In genomic region chr17:38232790-38233189, GRCh38 we compare ENCODE assay signal across 15 cellular contexts. TPM values are rescaled to one million over a fixed set of nuclear protein-coding genes. Genes with fewer than 3 reads are reported as not detected.
DNase-seq lines count a peak whose midpoint lies in the region; ATAC-seq, FAIRE-seq and TF ChIP-seq lines count a peak whose summit lies in the region.
"Not testable (repeated sequence)": the region's sequence is repeated elsewhere in the genome, so short reads cannot be mapped to it uniquely, and the experiment has no call there.
"Had no signal": no experiment of that assay in that cellular context is flagged by ENCODE, and none has a peak within 500 bp of the region (broad histone marks: within the 10 kb centered on the region; RNA-seq: fewer than 3 reads in every experiment).

No MANE protein-coding gene starts in this region.

- H3K4me3 ChIP-seq in A549; PC-3 (ENCODE audit: low read length); left lung: not testable (repeated sequence)

- not testable (repeated sequence) for H3K27me3 ChIP-seq in PC-3 (ENCODE audit: low read length); foreskin keratinocyte; left lung

- POLR2A ChIA-PET in A549 (lab: Yijun Ruan, JAX); PC-3 (lab: Charles Lee; ENCODE audit: unreplicated experiment): not testable (repeated sequence)

- H3F3A ChIP-seq in PC-3 (ENCODE audit: low read length, unreplicated experiment) = not testable (repeated sequence)

- FAIRE-seq in A549 (lab: Jason Lieb, UNC) = not testable (repeated sequence)

- H3K4me2 ChIP-seq in A549; PC-3 (ENCODE audit: low read length): not testable (repeated sequence)

- not testable (repeated sequence) for H3K9me3 ChIP-seq in A549; PC-3 (ENCODE audit: low read length); left lung

- no CpG with 5 or more reads among the region's 1 CpG for WGBS in A549 (ENCODE audit: missing lambda C conversion rate)

- not testable (repeated sequence) for H3K9me2 ChIP-seq in PC-3 (replicated peaks; ENCODE audit: low read length)

- intact Hi-C loops in PC-3 (cut with micrococcal nuclease); Right ventricle myocardium superior (cut with DNase I); left lung (cut with DNase I): not testable (repeated sequence)

- not testable (repeated sequence) for H4K20me1 ChIP-seq in PC-3 (ENCODE audit: low read length)

- not testable (repeated sequence) for TF ChIP-seq POLR2A in A549 (IDR thresholded peaks at IDR 0.05; ENCODE audit: low read length)

- H3K4me1 Mint-ChIP-seq in activated naive CD8-positive, alpha-beta T cell treated with anti-CD3 and anti-CD28 coated beads, Interleukin-2, amount 50 U/mL, for 24 hours; stimulated activated effector memory CD8-positive, alpha-beta T cell treated with anti-CD3 and anti-CD28 coated beads, Interleukin-12 subunit alpha, Interleukin-12 subunit beta, amount 100 ng/mL, for 72 hours: not testable (repeated sequence)

- H3K27ac Mint-ChIP-seq in activated naive CD8-positive, alpha-beta T cell treated with anti-CD3 and anti-CD28 coated beads, Interleukin-2, amount 50 U/mL, for 24 hours; stimulated activated effector memory CD8-positive, alpha-beta T cell treated with anti-CD3 and anti-CD28 coated beads, Interleukin-12 subunit alpha, Interleukin-12 subunit beta, amount 100 ng/mL, for 72 hours: not testable (repeated sequence)

- not testable (repeated sequence) for H3K4me1 ChIP-seq in A549; PC-3 (ENCODE audit: insufficient read depth, low read length); foreskin keratinocyte; left lung

- not testable (repeated sequence) for H3K9me3 Mint-ChIP-seq in activated naive CD8-positive, alpha-beta T cell treated with anti-CD3 and anti-CD28 coated beads, Interleukin-2, amount 50 U/mL, for 24 hours; stimulated activated effector memory CD8-positive, alpha-beta T cell treated with anti-CD3 and anti-CD28 coated beads, Interleukin-12 subunit alpha, Interleukin-12 subunit beta, amount 100 ng/mL, for 72 hours

- H2AFZ ChIP-seq in PC-3 (ENCODE audit: low read length) = not testable (repeated sequence)

- H3K4me3 Mint-ChIP-seq in activated naive CD8-positive, alpha-beta T cell treated with anti-CD3 and anti-CD28 coated beads, Interleukin-2, amount 50 U/mL, for 24 hours; stimulated activated effector memory CD8-positive, alpha-beta T cell treated with anti-CD3 and anti-CD28 coated beads, Interleukin-12 subunit alpha, Interleukin-12 subunit beta, amount 100 ng/mL, for 72 hours: not testable (repeated sequence)

- H3K27ac ChIP-seq in A549; PC-3 (ENCODE audit: low read length); foreskin keratinocyte; left lung: not testable (repeated sequence)

- not testable (repeated sequence) for H3K9ac ChIP-seq in PC-3 (ENCODE audit: low read length)

- ATAC-seq in A549 (peak; percentile 99 to 100), PC-3 (peak; percentile 97), SK-N-SH treated with all-trans-retinoic acid at 6 μM for 48 hours (peak; percentile 97), foreskin keratinocyte (peak; percentile 98), Right ventricle myocardium superior (ENCODE audit: poor library complexity) (peak; percentile 54), left lung (peak; percentile 63)
- peak; percentile 68 for ATAC-seq in activated naive CD8-positive, alpha-beta T cell treated with anti-CD3 and anti-CD28 coated beads, Interleukin-2, amount 50 U/mL, for 24 hours
- peak; percentile 34 for ATAC-seq in stimulated activated effector memory CD8-positive, alpha-beta T cell treated with anti-CD3 and anti-CD28 coated beads, Interleukin-12 subunit alpha, Interleukin-12 subunit beta, amount 100 ng/mL, for 72 hours

- TF ChIP-seq CTCF in A549 (IDR thresholded peaks at IDR 0.05); PC-3 (conservative IDR thresholded peaks at IDR 0.05; ENCODE audit: low read depth, low read length); foreskin keratinocyte (conservative IDR thresholded peaks at IDR 0.05); left lung (IDR thresholded peaks at IDR 0.05): not testable (repeated sequence)

- TF ChIP-seq EP300 in A549 (IDR thresholded peaks at IDR 0.05) = not testable (repeated sequence)

- not testable (repeated sequence) for BruUV-seq in PC-3 (replicated peaks; lab: Mats Ljungman, UMichigan)

- H3K36me3 Mint-ChIP-seq in activated naive CD8-positive, alpha-beta T cell treated with anti-CD3 and anti-CD28 coated beads, Interleukin-2, amount 50 U/mL, for 24 hours (ENCODE audit: low read depth); stimulated activated effector memory CD8-positive, alpha-beta T cell treated with anti-CD3 and anti-CD28 coated beads, Interleukin-12 subunit alpha, Interleukin-12 subunit beta, amount 100 ng/mL, for 72 hours: not testable (repeated sequence)

- H3K79me2 ChIP-seq in PC-3 (ENCODE audit: low read length) = not testable (repeated sequence)

- not testable (repeated sequence) for H3K36me3 ChIP-seq in PC-3 (ENCODE audit: low read depth, low read length); left lung

- not testable (repeated sequence) for DNase-seq in A549 (ENCODE audit: low read depth in 1 of 2, low spot score in 1 of 2); PC-3; activated naive CD8-positive, alpha-beta T cell treated with anti-CD3 and anti-CD28 coated beads, Interleukin-2, amount 50 U/mL, for 24 hours; foreskin keratinocyte; Right ventricle myocardium superior; left lung; stimulated activated effector memory CD8-positive, alpha-beta T cell treated with anti-CD3 and anti-CD28 coated beads, Interleukin-12 subunit alpha, Interleukin-12 subunit beta, amount 100 ng/mL, for 72 hours (ENCODE audit: low spot score in 2 of 2)

- CTCF ChIA-PET in A549 (lab: Yijun Ruan, JAX); PC-3 (lab: Charles Lee): not testable (repeated sequence)

- not testable (repeated sequence) for TF ChIP-seq RAD21 in A549 (conservative IDR thresholded peaks at IDR 0.05 in 1 of 2, IDR thresholded peaks at IDR 0.05 in 1 of 2)

- H3K27me3 Mint-ChIP-seq in activated naive CD8-positive, alpha-beta T cell treated with anti-CD3 and anti-CD28 coated beads, Interleukin-2, amount 50 U/mL, for 24 hours = not testable (repeated sequence)

RNA-seq across cellular contexts. Expression of gene TBC1D3, which starts 40.4 kb away (rescaled TPM):
- polyA plus RNA-seq in A549 (2011; rRNA removed) (not detected in 2 replicates), A549 (2017; fragmentation: RNase III; extraction: RNeasy Plus Mini Kit Qiagen cat#74134 plus additional on column Dnase treatment) (not detected in 3 replicates), foreskin keratinocyte (2.3 TPM in 1 of 2 replicates, not detected in the other)
- polyA plus RNA-seq in A549 (2012; cell fraction: cytosol; rRNA removed) = not detected in 2 replicates
- polyA plus RNA-seq in A549 (2012; cell fraction: nucleus; rRNA removed) = 0.05 TPM in 1 of 2 replicates, not detected in the other
- polyA minus RNA-seq in A549 (2011; rRNA and poly(A)+ RNA removed) = not detected in 2 replicates
- total RNA-seq in PC-3 (2014; rRNA removed) (not detected in 2 replicates), foreskin keratinocyte (1.8 TPM in 1 of 2 replicates, not detected in the other), Right ventricle myocardium superior (not detected), left lung (not detected)
- total RNA-seq: CD4-positive, alpha-beta T cell; GM12878; GM23248; H1; H7 had no signal
- polyA plus RNA-seq: CD14-positive monocyte; CD8-positive, alpha-beta memory T cell; H1 had no signal

Comparison
In these comparisons a context has a peak if more than half of its experiments do, and no peak if none do; other contexts are left out.
1. ATAC-seq: peak in every context shown above with its lines; median percentile 100 in A549; 98 in foreskin keratinocyte; 97 in PC-3; 97 in SK-N-SH treated with all-trans-retinoic acid at 6 μM for 48 hours; 68 in activated naive CD8-positive, alpha-beta T cell treated with anti-CD3 and anti-CD28 coated beads, Interleukin-2, amount 50 U/mL, for 24 hours; 63 in left lung; 54 in Right ventricle myocardium superior; 34 in stimulated activated effector memory CD8-positive, alpha-beta T cell treated with anti-CD3 and anti-CD28 coated beads, Interleukin-12 subunit alpha, Interleukin-12 subunit beta, amount 100 ng/mL, for 72 hours.